In genomic region chr1:54199765-54200518, GRCh38 we compare ENCODE assay signal across 1 cellular context.
TF ChIP-seq lines count a peak whose summit lies in the region.

A gene with protein sequence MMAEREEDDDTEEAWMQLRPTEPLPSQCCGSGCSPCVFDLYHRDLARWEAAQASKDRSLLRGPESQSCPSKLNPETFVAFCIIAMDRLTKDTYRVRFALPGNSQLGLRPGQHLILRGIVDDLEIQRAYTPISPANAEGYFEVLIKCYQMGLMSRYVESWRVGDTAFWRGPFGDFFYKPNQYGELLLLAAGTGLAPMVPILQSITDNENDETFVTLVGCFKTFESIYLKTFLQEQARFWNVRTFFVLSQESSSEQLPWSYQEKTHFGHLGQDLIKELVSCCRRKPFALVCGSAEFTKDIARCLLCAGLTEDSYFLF (minus strand): TSS chr1:54200030. CDS start chr1:54195616, 4,414 bp downstream.
Gene MRPL37 (plus strand): TSS chr1:54200167. CDS start chr1:54200244, 77 bp downstream.

TF ChIP-seq in SK-N-SH, 30 proteins besides CTCF, POLR2A, EP300 and RAD21 (continued from another document):
- TF ChIP-seq MAX (IDR thresholded peaks at IDR 0.05; ENCODE audit: low read depth) (peak; percentile 78), FOSL2 (IDR thresholded peaks at IDR 0.05; ENCODE audit: borderline replicate concordance, low read depth) (no peak), FOXM1 (IDR thresholded peaks at IDR 0.05; ENCODE audit: low read depth) (no peak), MXI1 (IDR thresholded peaks at IDR 0.05; ENCODE audit: low read depth, low read length) (peak; percentile 84), JUND (IDR thresholded peaks at IDR 0.05) (no peak), NRF1 (IDR thresholded peaks at IDR 0.05; ENCODE audit: low read depth, low read length) (0 out of 2 replicates have a peak, but pooled peaks have one; percentile 15), TCF12 (IDR thresholded peaks at IDR 0.05) (no peak), GABPA (IDR thresholded peaks at IDR 0.05; ENCODE audit: low read depth) (peak; percentile 19; the same call in 1 of the 2 replicates), TAF1 (IDR thresholded peaks at IDR 0.05; ENCODE audit: borderline replicate concordance, low read depth, low read length) (peak; percentile 86), EZH2phosphoT487 (IDR thresholded peaks at IDR 0.05; ENCODE audit: borderline replicate concordance, low read depth) (no peak), GATA2 (CRISPR knock-in tag; IDR thresholded peaks at IDR 0.05) (no peak), SIN3A (IDR thresholded peaks at IDR 0.05; ENCODE audit: borderline replicate concordance, low read depth, low read length) (0 out of 2 replicates have a peak, but pooled peaks have one; percentile 75)
- TF ChIP-seq, protein P1, sequence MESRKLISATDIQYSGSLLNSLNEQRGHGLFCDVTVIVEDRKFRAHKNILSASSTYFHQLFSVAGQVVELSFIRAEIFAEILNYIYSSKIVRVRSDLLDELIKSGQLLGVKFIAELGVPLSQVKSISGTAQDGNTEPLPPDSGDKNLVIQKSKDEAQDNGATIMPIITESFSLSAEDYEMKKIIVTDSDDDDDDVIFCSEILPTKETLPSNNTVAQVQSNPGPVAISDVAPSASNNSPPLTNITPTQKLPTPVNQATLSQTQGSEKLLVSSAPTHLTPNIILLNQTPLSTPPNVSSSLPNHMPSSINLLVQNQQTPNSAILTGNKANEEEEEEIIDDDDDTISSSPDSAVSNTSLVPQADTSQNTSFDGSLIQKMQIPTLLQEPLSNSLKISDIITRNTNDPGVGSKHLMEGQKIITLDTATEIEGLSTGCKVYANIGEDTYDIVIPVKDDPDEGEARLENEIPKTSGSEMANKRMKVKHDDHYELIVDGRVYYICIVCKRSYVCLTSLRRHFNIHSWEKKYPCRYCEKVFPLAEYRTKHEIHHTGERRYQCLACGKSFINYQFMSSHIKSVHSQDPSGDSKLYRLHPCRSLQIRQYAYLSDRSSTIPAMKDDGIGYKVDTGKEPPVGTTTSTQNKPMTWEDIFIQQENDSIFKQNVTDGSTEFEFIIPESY (IDR thresholded peaks at IDR 0.05; ENCODE audit: borderline replicate concordance, low read depth) = no peak
